Comparison of ENCODE assay signal across 8 cellular contexts in genomic region chrX:129842510-129843208, GRCh38. TPM values are rescaled to one million over a fixed set of nuclear protein-coding genes. Genes with fewer than 3 reads are reported as not detected.
DNase-seq lines count a peak whose midpoint lies in the region; ATAC-seq, FAIRE-seq and TF ChIP-seq lines count a peak whose summit lies in the region.

No MANE protein-coding gene starts in this region.

- peak; percentile 77 for FAIRE-seq in A549 (lab: Jason Lieb, UNC)

- H3K4me1 Mint-ChIP-seq in activated CD8-positive, alpha-beta memory T cell treated with anti-CD3 and anti-CD28 coated beads, Interleukin-2, amount 10 ng/mL, durations not matched to agents 7 days and 5 days: peaks cover 19% of the 10 kb centered on the region
- H3K4me1 Mint-ChIP-seq in progenitor cell of endocrine pancreas (ENCODE audit: low read depth): peaks cover 14% of the 10 kb centered on the region

- TF ChIP-seq RAD21 in A549 (conservative IDR thresholded peaks at IDR 0.05 in 1 of 2, IDR thresholded peaks at IDR 0.05 in 1 of 2): no peak

- H3K36me3 Mint-ChIP-seq in activated CD8-positive, alpha-beta memory T cell treated with anti-CD3 and anti-CD28 coated beads, Interleukin-2, amount 10 ng/mL, durations not matched to agents 7 days and 5 days: no peaks in the 10 kb centered on the region
- peaks cover 7% of the 10 kb centered on the region for H3K36me3 Mint-ChIP-seq in progenitor cell of endocrine pancreas (ENCODE audit: insufficient read depth)

- TF ChIP-seq CTCF in A549 (IDR thresholded peaks at IDR 0.05): no peak
- TF ChIP-seq CTCF in heart right ventricle (IDR thresholded peaks at IDR 0.05): no peak
- TF ChIP-seq CTCF in progenitor cell of endocrine pancreas (IDR thresholded peaks at IDR 0.05; ENCODE audit: unreplicated experiment): no peak

- intact Hi-C loops in heart right ventricle (cut with DNase I): loop anchor here in 2 of 10 donors (10.0 kb wide), 3 partner anchors 62 to 238 kb away; partner anchors contain the start of gene UTP14A (in 1 of the 2)

- CTCF ChIA-PET in A549 (lab: Yijun Ruan, JAX): no interaction called here
- CTCF ChIA-PET in activated CD8-positive, alpha-beta memory T cell treated with anti-CD3 and anti-CD28 coated beads, Interleukin-2, amount 10 ng/mL, durations not matched to agents 7 days and 5 days (lab: Charles Lee): no interaction called here

- H3K4me3 ChIP-seq in A549: peak overlapping the region; percentile 83
- H3K4me3 ChIP-seq in H7 (ENCODE audit: insufficient read depth, low read depth, low read length): peak overlapping the region; percentile 78
- H3K4me3 ChIP-seq in heart right ventricle: peak overlapping the region; percentile 49 to 84 (median 70)

- H3K4me3 Mint-ChIP-seq in activated CD8-positive, alpha-beta memory T cell treated with anti-CD3 and anti-CD28 coated beads, Interleukin-2, amount 10 ng/mL, durations not matched to agents 7 days and 5 days: peak overlapping the region; percentile 96
- H3K4me3 Mint-ChIP-seq in progenitor cell of endocrine pancreas (ENCODE audit: low read depth): peak overlapping the region; percentile 90

- POLR2A ChIA-PET in A549 (lab: Yijun Ruan, JAX): no interaction called here

- H3K27me3 ChIP-seq in H7 (ENCODE audit: control insufficient read depth, insufficient read depth, low read length) (no peaks in the 10 kb centered on the region), heart right ventricle (peaks cover 0 to 14% (median 0%) of the 10 kb centered on the region in 7 donors)

- H3K9me3 ChIP-seq in A549 (no peaks in the 10 kb centered on the region), heart right ventricle (no peaks in the 10 kb centered on the region)

- peak in 1 of 2 experiments; percentile 12 for DNase-seq in A549 (ENCODE audit: low read depth in 1 of 2, low spot score in 1 of 2)
- DNase-seq in H7: no peak
- peak; percentile 40 for DNase-seq in activated CD8-positive, alpha-beta memory T cell treated with anti-CD3 and anti-CD28 coated beads, Interleukin-2, amount 10 ng/mL, durations not matched to agents 7 days and 5 days
- peak; percentile 8 to 18 for DNase-seq in heart right ventricle
- DNase-seq in progenitor cell of endocrine pancreas (ENCODE audit: low spot score, unreplicated experiment): peak; percentile 18

- 13% methylated on average over 15 of the region's 17 CpGs for WGBS in A549 (ENCODE audit: missing lambda C conversion rate)
- 9 to 12% methylated on average over 17 of the region's 17 CpGs for WGBS in heart right ventricle, 2 donors

- TF ChIP-seq POLR2A in A549 (IDR thresholded peaks at IDR 0.05; ENCODE audit: low read length): no peak

- H3K36me3 ChIP-seq in H7 (replicated peaks; ENCODE audit: control insufficient read depth, insufficient read depth, low read length) (peaks cover 3% of the 10 kb centered on the region), heart right ventricle (peaks cover 0 to 12% (median 0%) of the 10 kb centered on the region in 9 donors)

- no peak for TF ChIP-seq EP300 in A549 (IDR thresholded peaks at IDR 0.05)

- H3K4me2 ChIP-seq in A549: peak overlapping the region; percentile 83

- H3K4me1 ChIP-seq in A549 (peaks cover 13% of the 10 kb centered on the region; the same call in 2 of the 3 replicates), heart right ventricle (peaks cover 0 to 12% (median 0%) of the 10 kb centered on the region in 9 donors)

- no peaks in the 10 kb centered on the region for H3K27me3 Mint-ChIP-seq in activated CD8-positive, alpha-beta memory T cell treated with anti-CD3 and anti-CD28 coated beads, Interleukin-2, amount 10 ng/mL, durations not matched to agents 7 days and 5 days
- H3K27me3 Mint-ChIP-seq in progenitor cell of endocrine pancreas: no peaks in the 10 kb centered on the region

- no peaks in the 10 kb centered on the region for H3K9me3 Mint-ChIP-seq in activated CD8-positive, alpha-beta memory T cell treated with anti-CD3 and anti-CD28 coated beads, Interleukin-2, amount 10 ng/mL, durations not matched to agents 7 days and 5 days (ENCODE audit: low read depth)
- peaks cover 14% of the 10 kb centered on the region for H3K9me3 Mint-ChIP-seq in progenitor cell of endocrine pancreas (ENCODE audit: low read depth)

- ATAC-seq in A549: peak; percentile 23 to 33; a peak in 5 of 6 replicates
- no peak for ATAC-seq in activated CD8-positive, alpha-beta memory T cell treated with anti-CD3 and anti-CD28 coated beads, Interleukin-2, amount 10 ng/mL, durations not matched to agents 7 days and 5 days
- peak in 6 of 8 donors; percentile 6 to 63 (median 32) for ATAC-seq in heart right ventricle
- no peak for ATAC-seq in GM19452 (IDR thresholded peaks at IDR 0.05; ENCODE audit: unreplicated experiment)
- ATAC-seq in GM18867 (IDR thresholded peaks at IDR 0.05; ENCODE audit: unreplicated experiment): no peak
- no peak for ATAC-seq in GM19463 (IDR thresholded peaks at IDR 0.05; ENCODE audit: unreplicated experiment)

- peak overlapping the region; percentile 54 for H3K27ac Mint-ChIP-seq in activated CD8-positive, alpha-beta memory T cell treated with anti-CD3 and anti-CD28 coated beads, Interleukin-2, amount 10 ng/mL, durations not matched to agents 7 days and 5 days
- H3K27ac Mint-ChIP-seq in progenitor cell of endocrine pancreas: peak overlapping the region; percentile 89

- H3K27ac ChIP-seq in A549: peak overlapping the region; percentile 78 to 94
- peak overlapping the region; percentile 13 to 83 (median 76) for H3K27ac ChIP-seq in heart right ventricle

TF ChIP-seq in A549, 52 proteins besides CTCF, POLR2A, EP300 and RAD21:
- no peak for TF ChIP-seq KDM1A (IDR thresholded peaks at IDR 0.05; ENCODE audit: low read depth)
- TF ChIP-seq MAFK (IDR thresholded peaks at IDR 0.05; ENCODE audit: partially characterized antibody): no peak
- no peak for TF ChIP-seq BCL3 (IDR thresholded peaks at IDR 0.05)
- no peak for TF ChIP-seq CBX8 (IDR thresholded peaks at IDR 0.05)
- no peak for TF ChIP-seq TFCP2L1 (CRISPR knock-in tag; IDR thresholded peaks at IDR 0.05)
- no peak for TF ChIP-seq ELK1 (IDR thresholded peaks at IDR 0.05; ENCODE audit: low read depth, low read length)
- TF ChIP-seq SREBF2 (IDR thresholded peaks at IDR 0.05): no peak
- no peak for TF ChIP-seq ZC3H11A (IDR thresholded peaks at IDR 0.05)
- no peak for TF ChIP-seq ZSCAN20 (CRISPR knock-in tag; IDR thresholded peaks at IDR 0.05)
- TF ChIP-seq HEYL (CRISPR knock-in tag; IDR thresholded peaks at IDR 0.05): no peak
- TF ChIP-seq NPAS2 (CRISPR knock-in tag; IDR thresholded peaks at IDR 0.05; ENCODE audit: borderline replicate concordance): no peak
- TF ChIP-seq TP53 (CRISPR knock-in tag; IDR thresholded peaks at IDR 0.05): no peak
- no peak for TF ChIP-seq GATA3 (IDR thresholded peaks at IDR 0.05; ENCODE audit: borderline replicate concordance)

RNA-seq across cellular contexts. Expression of gene ZDHHC9, which starts 1.0 kb away (rescaled TPM):
- polyA plus RNA-seq in A549 (2011; rRNA removed) (44.8 and 50.6 TPM in 2 replicates), A549 (2017; fragmentation: RNase III; extraction: RNeasy Plus Mini Kit Qiagen cat#74134 plus additional on column Dnase treatment) (18.8 to 20.4 TPM (median 20.2 TPM) in 3 replicates), heart right ventricle (10 to 100 TPM in 1 of 2 donors, 1 to 10 TPM in 1; 4.2 to 20.0 TPM)
- 13.2 and 16.7 TPM in 2 replicates for polyA plus RNA-seq in A549 (2012; cell fraction: cytosol; rRNA removed)
- 12.6 and 18.2 TPM in 2 replicates for polyA plus RNA-seq in A549 (2012; cell fraction: nucleus; rRNA removed)
- polyA minus RNA-seq in A549 (2011; rRNA and poly(A)+ RNA removed): 41.2 and 52.5 TPM in 2 replicates
- total RNA-seq in H7 (2014; rRNA removed; shearing (Covaris generic)): 44.2 and 48.7 TPM in 2 replicates
- 1 to 10 TPM; 5.5 to 7.3 TPM for total RNA-seq in activated CD8-positive, alpha-beta memory T cell treated with anti-CD3 and anti-CD28 coated beads, Interleukin-2, amount 10 ng/mL, durations not matched to agents 7 days and 5 days
- total RNA-seq in heart right ventricle (10 to 100 TPM in 7 of 10 donors, 1 to 10 TPM in 3; 8.3 to 22.8 (median 11.4) TPM), progenitor cell of endocrine pancreas (34.0 and 34.7 TPM in 2 replicates)

Comparison
In these comparisons a context has a peak if more than half of its experiments do, and no peak if none do; other contexts are left out.
1. ATAC-seq: peak in A549 (2 of 2) and heart right ventricle (6 of 8); none in activated CD8-positive, alpha-beta memory T cell treated with anti-CD3 and anti-CD28 coated beads, Interleukin-2, amount 10 ng/mL, durations not matched to agents 7 days and 5 days (single experiment), GM19452 (single experiment), GM18867 (single experiment) and GM19463 (single experiment).
2. Peak in every context shown above with its lines, with median percentiles within 50 percentile points of each other: H3K4me3 ChIP-seq.